ENCODE assay signal across 10 cellular contexts in the genomic region with DNA sequence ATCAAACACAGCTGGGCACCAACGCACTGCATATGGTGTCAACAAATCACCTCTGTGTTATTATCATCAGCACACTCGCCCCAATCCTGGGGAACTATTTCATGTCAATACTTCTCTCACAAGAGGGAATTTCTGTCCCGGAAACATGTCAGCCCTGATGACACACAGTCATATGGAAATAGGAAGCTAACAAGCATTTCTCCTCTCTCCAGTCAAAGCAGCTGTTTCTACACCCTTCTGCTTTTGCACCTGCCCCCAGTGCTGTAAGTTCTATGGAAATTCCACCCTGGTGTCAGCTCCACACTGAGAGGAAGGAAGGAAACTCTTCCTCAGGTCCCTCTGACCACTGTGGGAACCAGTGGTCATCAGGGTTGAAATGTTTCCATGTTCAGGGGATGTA.
DNase-seq lines count a peak whose midpoint lies in the region; ATAC-seq, FAIRE-seq and TF ChIP-seq lines count a peak whose summit lies in the region.
"Had no signal": no experiment of that assay in that cellular context is flagged by ENCODE, and none has a peak within 500 bp of the region (broad histone marks: within the 10 kb centered on the region; RNA-seq: fewer than 3 reads in every experiment).

No MANE protein-coding gene starts in this region.

- FAIRE-seq in GM12892 (lab: Jason Lieb, UNC) = peak; percentile 27

- TF ChIP-seq POLR2A in GM12892 (IDR thresholded peaks at IDR 0.05; ENCODE audit: low read depth, low read length) = no peak

- POLR2A ChIA-PET in activated B cell treated with CpG ODN at 0.5 μM for 24 hours (lab: Charles Lee) = no interaction called here

- CTCF ChIA-PET in activated B cell treated with CpG ODN at 0.5 μM for 24 hours (lab: Charles Lee) = no interaction called here

- H3K4me3 Mint-ChIP-seq in activated B cell treated with CpG ODN at 0.5 μM for 24 hours = no peak overlapping the region
- no peak overlapping the region for H3K4me3 Mint-ChIP-seq in activated T-cell treated with anti-CD3 and anti-CD28 coated beads, Interleukin-2, amount 50 U/mL, for 24 hours
- no peak overlapping the region for H3K4me3 Mint-ChIP-seq in HFFc6
- H3K4me3 Mint-ChIP-seq: activated naive CD4-positive, alpha-beta T cell treated with anti-CD3 and anti-CD28 coated beads, Interleukin-2, amount 50 U/mL, for 24 hours; CD4-positive, CD25-positive, alpha-beta regulatory T cell had no signal

- intact Hi-C loops in activated B cell treated with CpG ODN at 0.5 μM for 24 hours (cut with micrococcal nuclease) = loop anchor here (10.0 kb wide), 1 partner anchor 451 kb away; the partner anchor contains the start of gene ID2

- DNase-seq in GM12892 (ENCODE audit: insufficient read length) = no peak
- DNase-seq in activated B cell treated with CpG ODN at 0.5 μM for 24 hours = no peak
- no peak for DNase-seq in NCI-H1436 treated with DMSO at 0.1 percent for 48 hours (lab: John Stamatoyannopoulos, UW)
- no peak for DNase-seq in activated T-cell treated with anti-CD3 and anti-CD28 coated beads, Interleukin-2, amount 50 U/mL, for 24 hours
- DNase-seq in HFFc6 = no peak
- DNase-seq in H4 (ENCODE audit: low spot score) = no peak
- DNase-seq: CD4-positive, CD25-positive, alpha-beta regulatory T cell had no signal

- TF ChIP-seq CTCF in activated B cell treated with CpG ODN at 0.5 μM for 24 hours (IDR thresholded peaks at IDR 0.05) (no peak), HFFc6 (IDR thresholded peaks at IDR 0.05) (no peak)

- H3K36me3 Mint-ChIP-seq in activated B cell treated with CpG ODN at 0.5 μM for 24 hours (ENCODE audit: low read depth) (no peaks in the 10 kb centered on the region), HFFc6 (ENCODE audit: low read depth) (no peaks in the 10 kb centered on the region)
- no peaks in the 10 kb centered on the region for H3K36me3 Mint-ChIP-seq in activated T-cell treated with anti-CD3 and anti-CD28 coated beads, Interleukin-2, amount 50 U/mL, for 24 hours (ENCODE audit: low read depth)
- H3K36me3 Mint-ChIP-seq: activated naive CD4-positive, alpha-beta T cell treated with anti-CD3 and anti-CD28 coated beads, Interleukin-2, amount 50 U/mL, for 24 hours; CD4-positive, CD25-positive, alpha-beta regulatory T cell had no signal

- H3K27ac Mint-ChIP-seq in activated B cell treated with CpG ODN at 0.5 μM for 24 hours = no peak overlapping the region
- no peak overlapping the region for H3K27ac Mint-ChIP-seq in activated T-cell treated with anti-CD3 and anti-CD28 coated beads, Interleukin-2, amount 50 U/mL, for 24 hours
- H3K27ac Mint-ChIP-seq in HFFc6 = no peak overlapping the region
- H3K27ac Mint-ChIP-seq: activated naive CD4-positive, alpha-beta T cell treated with anti-CD3 and anti-CD28 coated beads, Interleukin-2, amount 50 U/mL, for 24 hours; CD4-positive, CD25-positive, alpha-beta regulatory T cell had no signal

- ATAC-seq in GM21447 (IDR thresholded peaks at IDR 0.05; ENCODE audit: unreplicated experiment) = peak; percentile 38
- ATAC-seq in HG03354 (IDR thresholded peaks at IDR 0.05; ENCODE audit: poor library complexity, severe bottlenecking, unreplicated experiment) = peak; percentile 41
- peak; percentile 28 for ATAC-seq in activated B cell treated with CpG ODN at 0.5 μM for 24 hours (ENCODE audit: low read depth)

- H3K4me1 Mint-ChIP-seq in activated B cell treated with CpG ODN at 0.5 μM for 24 hours (peaks cover 16% of the 10 kb centered on the region), HFFc6 (ENCODE audit: low read depth) (peaks cover 8% of the 10 kb centered on the region)
- peaks cover 18% of the 10 kb centered on the region for H3K4me1 Mint-ChIP-seq in activated T-cell treated with anti-CD3 and anti-CD28 coated beads, Interleukin-2, amount 50 U/mL, for 24 hours (ENCODE audit: low read depth)

- no peaks in the 10 kb centered on the region for H3K9me3 Mint-ChIP-seq in activated B cell treated with CpG ODN at 0.5 μM for 24 hours
- no peaks in the 10 kb centered on the region for H3K9me3 Mint-ChIP-seq in activated T-cell treated with anti-CD3 and anti-CD28 coated beads, Interleukin-2, amount 50 U/mL, for 24 hours
- H3K9me3 Mint-ChIP-seq in HFFc6 = no peaks in the 10 kb centered on the region
- H3K9me3 Mint-ChIP-seq: activated naive CD4-positive, alpha-beta T cell treated with anti-CD3 and anti-CD28 coated beads, Interleukin-2, amount 50 U/mL, for 24 hours had no signal

- H3K27me3 Mint-ChIP-seq in activated B cell treated with CpG ODN at 0.5 μM for 24 hours = peaks cover 47% of the 10 kb centered on the region
- H3K27me3 Mint-ChIP-seq in activated T-cell treated with anti-CD3 and anti-CD28 coated beads, Interleukin-2, amount 50 U/mL, for 24 hours = peaks cover 16% of the 10 kb centered on the region
- H3K27me3 Mint-ChIP-seq in HFFc6 (ENCODE audit: insufficient read depth) = peaks cover 8% of the 10 kb centered on the region
